1 cellular context compared by ENCODE assay signal in the genomic region with DNA sequence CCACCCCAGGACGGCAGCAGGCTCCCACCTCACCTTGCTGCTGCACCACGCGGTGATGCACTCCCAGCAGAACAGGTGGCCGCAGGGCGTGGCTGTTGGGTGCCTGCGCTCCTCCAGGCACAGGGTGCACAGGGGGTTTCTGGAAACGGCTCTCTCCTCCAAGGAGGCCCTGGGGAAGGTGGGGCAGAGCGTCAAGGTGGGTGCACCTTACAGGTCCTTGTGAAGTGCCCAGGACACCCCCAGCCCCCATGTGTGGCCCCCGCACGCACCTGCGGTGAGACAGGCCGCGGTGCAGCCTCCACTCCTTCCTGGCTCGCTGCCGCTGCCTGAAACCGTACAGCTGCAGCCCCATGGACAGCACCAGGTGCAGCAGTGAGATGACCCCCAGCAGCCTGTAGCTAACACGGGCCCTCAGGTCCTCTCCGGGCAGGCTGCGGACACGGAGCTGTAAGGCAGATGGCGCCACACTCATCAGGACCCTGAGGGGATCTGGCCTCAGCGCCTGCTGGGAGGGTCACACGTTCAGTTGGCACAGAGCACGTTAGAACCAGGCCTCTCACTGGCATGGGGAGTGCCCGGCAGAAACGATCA.
TF ChIP-seq lines count a peak whose summit lies in the region.

No MANE protein-coding gene starts in this region.

TF ChIP-seq in WTC11, 78 proteins besides CTCF, POLR2A, EP300 and RAD21 (continued from another document):
- TF ChIP-seq AFF4 (CRISPR knock-in tag; IDR thresholded peaks at IDR 0.05; ENCODE audit: borderline replicate concordance) (no peak), ZNF219 (CRISPR knock-in tag; IDR thresholded peaks at IDR 0.05; ENCODE audit: borderline replicate concordance) (no peak), ATF3 (CRISPR knock-in tag; conservative IDR thresholded peaks at IDR 0.05) (no peak), ZNF138 (CRISPR knock-in tag; conservative IDR thresholded peaks at IDR 0.05) (no peak), ETV6 (CRISPR knock-in tag; IDR thresholded peaks at IDR 0.05) (no peak), IRF2 (CRISPR knock-in tag; IDR thresholded peaks at IDR 0.05; ENCODE audit: borderline replicate concordance, low read depth) (no peak), JUN (CRISPR knock-in tag; IDR thresholded peaks at IDR 0.05) (no peak), JAZF1 (CRISPR knock-in tag; IDR thresholded peaks at IDR 0.05) (no peak), E2F5 (CRISPR knock-in tag; IDR thresholded peaks at IDR 0.05) (no peak)
- TF ChIP-seq, protein P1, sequence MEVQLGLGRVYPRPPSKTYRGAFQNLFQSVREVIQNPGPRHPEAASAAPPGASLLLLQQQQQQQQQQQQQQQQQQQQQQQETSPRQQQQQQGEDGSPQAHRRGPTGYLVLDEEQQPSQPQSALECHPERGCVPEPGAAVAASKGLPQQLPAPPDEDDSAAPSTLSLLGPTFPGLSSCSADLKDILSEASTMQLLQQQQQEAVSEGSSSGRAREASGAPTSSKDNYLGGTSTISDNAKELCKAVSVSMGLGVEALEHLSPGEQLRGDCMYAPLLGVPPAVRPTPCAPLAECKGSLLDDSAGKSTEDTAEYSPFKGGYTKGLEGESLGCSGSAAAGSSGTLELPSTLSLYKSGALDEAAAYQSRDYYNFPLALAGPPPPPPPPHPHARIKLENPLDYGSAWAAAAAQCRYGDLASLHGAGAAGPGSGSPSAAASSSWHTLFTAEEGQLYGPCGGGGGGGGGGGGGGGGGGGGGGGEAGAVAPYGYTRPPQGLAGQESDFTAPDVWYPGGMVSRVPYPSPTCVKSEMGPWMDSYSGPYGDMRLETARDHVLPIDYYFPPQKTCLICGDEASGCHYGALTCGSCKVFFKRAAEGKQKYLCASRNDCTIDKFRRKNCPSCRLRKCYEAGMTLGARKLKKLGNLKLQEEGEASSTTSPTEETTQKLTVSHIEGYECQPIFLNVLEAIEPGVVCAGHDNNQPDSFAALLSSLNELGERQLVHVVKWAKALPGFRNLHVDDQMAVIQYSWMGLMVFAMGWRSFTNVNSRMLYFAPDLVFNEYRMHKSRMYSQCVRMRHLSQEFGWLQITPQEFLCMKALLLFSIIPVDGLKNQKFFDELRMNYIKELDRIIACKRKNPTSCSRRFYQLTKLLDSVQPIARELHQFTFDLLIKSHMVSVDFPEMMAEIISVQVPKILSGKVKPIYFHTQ (CRISPR knock-in tag; IDR thresholded peaks at IDR 0.05), result no peak
- TF ChIP-seq, protein P2, sequence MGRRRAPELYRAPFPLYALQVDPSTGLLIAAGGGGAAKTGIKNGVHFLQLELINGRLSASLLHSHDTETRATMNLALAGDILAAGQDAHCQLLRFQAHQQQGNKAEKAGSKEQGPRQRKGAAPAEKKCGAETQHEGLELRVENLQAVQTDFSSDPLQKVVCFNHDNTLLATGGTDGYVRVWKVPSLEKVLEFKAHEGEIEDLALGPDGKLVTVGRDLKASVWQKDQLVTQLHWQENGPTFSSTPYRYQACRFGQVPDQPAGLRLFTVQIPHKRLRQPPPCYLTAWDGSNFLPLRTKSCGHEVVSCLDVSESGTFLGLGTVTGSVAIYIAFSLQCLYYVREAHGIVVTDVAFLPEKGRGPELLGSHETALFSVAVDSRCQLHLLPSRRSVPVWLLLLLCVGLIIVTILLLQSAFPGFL (CRISPR knock-in tag; IDR thresholded peaks at IDR 0.05; ENCODE audit: borderline replicate concordance), result no peak
- TF ChIP-seq, protein P3, sequence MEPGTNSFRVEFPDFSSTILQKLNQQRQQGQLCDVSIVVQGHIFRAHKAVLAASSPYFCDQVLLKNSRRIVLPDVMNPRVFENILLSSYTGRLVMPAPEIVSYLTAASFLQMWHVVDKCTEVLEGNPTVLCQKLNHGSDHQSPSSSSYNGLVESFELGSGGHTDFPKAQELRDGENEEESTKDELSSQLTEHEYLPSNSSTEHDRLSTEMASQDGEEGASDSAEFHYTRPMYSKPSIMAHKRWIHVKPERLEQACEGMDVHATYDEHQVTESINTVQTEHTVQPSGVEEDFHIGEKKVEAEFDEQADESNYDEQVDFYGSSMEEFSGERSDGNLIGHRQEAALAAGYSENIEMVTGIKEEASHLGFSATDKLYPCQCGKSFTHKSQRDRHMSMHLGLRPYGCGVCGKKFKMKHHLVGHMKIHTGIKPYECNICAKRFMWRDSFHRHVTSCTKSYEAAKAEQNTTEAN (CRISPR knock-in tag; IDR thresholded peaks at IDR 0.05), result no peak
